ENCODE assay signal across 1 cellular context in the genomic region with DNA sequence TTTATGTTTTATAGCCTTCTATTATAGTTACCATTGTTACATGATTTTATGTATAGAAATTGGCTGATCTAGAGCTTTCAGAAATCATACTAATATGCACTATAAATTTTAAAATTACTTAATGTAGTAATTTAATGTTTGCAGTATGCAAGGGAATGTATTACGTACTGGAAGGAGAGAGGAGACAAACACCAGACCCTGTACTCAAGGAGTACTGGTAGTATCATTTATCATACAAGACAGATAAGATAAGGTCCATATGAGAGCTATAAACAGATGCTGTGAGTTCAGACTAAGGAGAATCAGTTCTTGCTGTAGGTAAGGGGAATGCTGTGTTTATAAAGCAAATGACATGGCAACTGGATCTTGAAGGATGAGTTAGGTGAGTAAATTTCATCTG.
TF ChIP-seq lines count a peak whose summit lies in the region.

No MANE protein-coding gene starts in this region.

TF ChIP-seq in HCT116, 20 proteins besides CTCF, POLR2A, EP300 and RAD21 (continued from another document):
- TF ChIP-seq, protein P1, sequence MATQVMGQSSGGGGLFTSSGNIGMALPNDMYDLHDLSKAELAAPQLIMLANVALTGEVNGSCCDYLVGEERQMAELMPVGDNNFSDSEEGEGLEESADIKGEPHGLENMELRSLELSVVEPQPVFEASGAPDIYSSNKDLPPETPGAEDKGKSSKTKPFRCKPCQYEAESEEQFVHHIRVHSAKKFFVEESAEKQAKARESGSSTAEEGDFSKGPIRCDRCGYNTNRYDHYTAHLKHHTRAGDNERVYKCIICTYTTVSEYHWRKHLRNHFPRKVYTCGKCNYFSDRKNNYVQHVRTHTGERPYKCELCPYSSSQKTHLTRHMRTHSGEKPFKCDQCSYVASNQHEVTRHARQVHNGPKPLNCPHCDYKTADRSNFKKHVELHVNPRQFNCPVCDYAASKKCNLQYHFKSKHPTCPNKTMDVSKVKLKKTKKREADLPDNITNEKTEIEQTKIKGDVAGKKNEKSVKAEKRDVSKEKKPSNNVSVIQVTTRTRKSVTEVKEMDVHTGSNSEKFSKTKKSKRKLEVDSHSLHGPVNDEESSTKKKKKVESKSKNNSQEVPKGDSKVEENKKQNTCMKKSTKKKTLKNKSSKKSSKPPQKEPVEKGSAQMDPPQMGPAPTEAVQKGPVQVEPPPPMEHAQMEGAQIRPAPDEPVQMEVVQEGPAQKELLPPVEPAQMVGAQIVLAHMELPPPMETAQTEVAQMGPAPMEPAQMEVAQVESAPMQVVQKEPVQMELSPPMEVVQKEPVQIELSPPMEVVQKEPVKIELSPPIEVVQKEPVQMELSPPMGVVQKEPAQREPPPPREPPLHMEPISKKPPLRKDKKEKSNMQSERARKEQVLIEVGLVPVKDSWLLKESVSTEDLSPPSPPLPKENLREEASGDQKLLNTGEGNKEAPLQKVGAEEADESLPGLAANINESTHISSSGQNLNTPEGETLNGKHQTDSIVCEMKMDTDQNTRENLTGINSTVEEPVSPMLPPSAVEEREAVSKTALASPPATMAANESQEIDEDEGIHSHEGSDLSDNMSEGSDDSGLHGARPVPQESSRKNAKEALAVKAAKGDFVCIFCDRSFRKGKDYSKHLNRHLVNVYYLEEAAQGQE (IDR thresholded peaks at IDR 0.05; ENCODE audit: low read depth): no peak
- no peak for TF ChIP-seq EZH2phosphoT487 (IDR thresholded peaks at IDR 0.05; ENCODE audit: borderline replicate concordance)
- no peak for TF ChIP-seq CBX3 (IDR thresholded peaks at IDR 0.05; ENCODE audit: low read depth)
- no peak for TF ChIP-seq SP1 (IDR thresholded peaks at IDR 0.05; ENCODE audit: low read depth)
- TF ChIP-seq, protein P2, sequence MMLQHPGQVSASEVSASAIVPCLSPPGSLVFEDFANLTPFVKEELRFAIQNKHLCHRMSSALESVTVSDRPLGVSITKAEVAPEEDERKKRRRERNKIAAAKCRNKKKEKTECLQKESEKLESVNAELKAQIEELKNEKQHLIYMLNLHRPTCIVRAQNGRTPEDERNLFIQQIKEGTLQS (IDR thresholded peaks at IDR 0.05): no peak
- no peak for TF ChIP-seq ZNF274 (IDR thresholded peaks at IDR 0.05; ENCODE audit: low read depth, low read length)
- TF ChIP-seq YY1 (IDR thresholded peaks at IDR 0.05; ENCODE audit: extremely low read depth, insufficient replicate concordance, low read depth, low read length): no peak
- no peak for TF ChIP-seq SRF (IDR thresholded peaks at IDR 0.05; ENCODE audit: low read depth)
- TF ChIP-seq SIN3A (IDR thresholded peaks at IDR 0.05; ENCODE audit: low read depth): no peak
- TF ChIP-seq TCF7L2 (IDR thresholded peaks at IDR 0.05; ENCODE audit: borderline replicate concordance, extremely low read depth, insufficient read depth, insufficient read length): no peak
- no peak for TF ChIP-seq ELF1 (IDR thresholded peaks at IDR 0.05; ENCODE audit: borderline replicate concordance, low read depth)
- TF ChIP-seq EZH2 (IDR thresholded peaks at IDR 0.05): no peak
- TF ChIP-seq ZFX (IDR thresholded peaks at IDR 0.05): no peak
- TF ChIP-seq JUND (IDR thresholded peaks at IDR 0.05): no peak
- TF ChIP-seq FOSL1 (IDR thresholded peaks at IDR 0.05; ENCODE audit: low read depth): no peak
- no peak for TF ChIP-seq EGR1 (IDR thresholded peaks at IDR 0.05; ENCODE audit: low read depth)
- TF ChIP-seq, protein P3, sequence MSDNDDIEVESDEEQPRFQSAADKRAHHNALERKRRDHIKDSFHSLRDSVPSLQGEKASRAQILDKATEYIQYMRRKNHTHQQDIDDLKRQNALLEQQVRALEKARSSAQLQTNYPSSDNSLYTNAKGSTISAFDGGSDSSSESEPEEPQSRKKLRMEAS (IDR thresholded peaks at IDR 0.05): no peak
- no peak for TF ChIP-seq CEBPB (IDR thresholded peaks at IDR 0.05; ENCODE audit: low read depth)
- TF ChIP-seq, protein P4, sequence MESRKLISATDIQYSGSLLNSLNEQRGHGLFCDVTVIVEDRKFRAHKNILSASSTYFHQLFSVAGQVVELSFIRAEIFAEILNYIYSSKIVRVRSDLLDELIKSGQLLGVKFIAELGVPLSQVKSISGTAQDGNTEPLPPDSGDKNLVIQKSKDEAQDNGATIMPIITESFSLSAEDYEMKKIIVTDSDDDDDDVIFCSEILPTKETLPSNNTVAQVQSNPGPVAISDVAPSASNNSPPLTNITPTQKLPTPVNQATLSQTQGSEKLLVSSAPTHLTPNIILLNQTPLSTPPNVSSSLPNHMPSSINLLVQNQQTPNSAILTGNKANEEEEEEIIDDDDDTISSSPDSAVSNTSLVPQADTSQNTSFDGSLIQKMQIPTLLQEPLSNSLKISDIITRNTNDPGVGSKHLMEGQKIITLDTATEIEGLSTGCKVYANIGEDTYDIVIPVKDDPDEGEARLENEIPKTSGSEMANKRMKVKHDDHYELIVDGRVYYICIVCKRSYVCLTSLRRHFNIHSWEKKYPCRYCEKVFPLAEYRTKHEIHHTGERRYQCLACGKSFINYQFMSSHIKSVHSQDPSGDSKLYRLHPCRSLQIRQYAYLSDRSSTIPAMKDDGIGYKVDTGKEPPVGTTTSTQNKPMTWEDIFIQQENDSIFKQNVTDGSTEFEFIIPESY (IDR thresholded peaks at IDR 0.05; ENCODE audit: extremely low read depth, insufficient replicate concordance, low read length): no peak
TF ChIP-seq in HCT116: peak in this region for 0.
